10 cellular contexts compared by ENCODE assay signal in the genomic region with DNA sequence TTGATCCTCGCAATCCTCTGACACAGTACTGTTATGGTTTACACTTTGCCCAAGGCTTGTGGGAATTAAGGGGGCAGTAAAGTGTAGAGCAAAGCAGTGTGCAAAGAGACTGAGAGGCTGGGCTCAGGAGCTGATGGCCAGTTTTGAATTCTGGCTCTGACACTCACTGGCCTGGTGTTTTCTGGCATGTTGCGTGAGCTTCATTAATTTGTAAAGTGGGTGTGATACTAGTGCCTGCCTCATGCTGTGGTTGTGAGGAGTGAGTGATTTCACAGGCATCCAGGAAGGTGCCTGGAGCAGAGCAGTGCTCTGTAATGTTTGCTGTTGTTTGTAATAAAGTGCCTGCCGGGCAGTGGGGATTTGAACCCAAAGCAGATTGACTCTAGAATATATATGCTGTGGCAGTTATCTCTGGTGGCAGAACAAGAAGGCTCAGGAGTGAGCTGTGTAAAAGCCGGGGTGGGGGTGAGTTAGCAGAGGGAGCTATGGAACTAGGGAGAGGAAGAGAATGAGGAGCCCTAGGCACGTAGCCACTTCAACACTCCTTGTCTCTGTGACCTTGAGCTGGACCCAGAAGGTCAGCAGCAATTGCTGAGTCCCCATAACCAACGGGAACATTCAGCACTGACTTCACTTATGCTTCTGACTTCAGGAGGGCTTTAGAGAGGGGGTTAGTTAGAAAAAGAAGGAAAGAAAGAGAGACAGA.
DNase-seq lines count a peak whose midpoint lies in the region; ATAC-seq and TF ChIP-seq lines count a peak whose summit lies in the region.
"Had no signal": no experiment of that assay in that cellular context is flagged by ENCODE, and none has a peak within 500 bp of the region (broad histone marks: within the 10 kb centered on the region; RNA-seq: fewer than 3 reads in every experiment).

No MANE protein-coding gene starts in this region.

- H3K36me3 Mint-ChIP-seq in activated naive CD4-positive, alpha-beta T cell treated with anti-CD3 and anti-CD28 coated beads, Interleukin-2, amount 50 U/mL, for 72 hours: peaks cover 7 to 16% of the 10 kb centered on the region in 2 donors
- peaks cover 55 to 81% of the 10 kb centered on the region in 2 donors for H3K36me3 Mint-ChIP-seq in stimulated activated naive B cell treated with anti-CD40 and anti-IgM and Interleukin-4, amounts not matched to agents 10 μg/mL and 1 μg/mL and 100 μg/mL, for 72 hours

- no peaks in the 10 kb centered on the region for H3K27me3 Mint-ChIP-seq in stimulated activated naive B cell treated with anti-CD40 and anti-IgM and Interleukin-4, amounts not matched to agents 10 μg/mL and 1 μg/mL and 100 μg/mL, for 72 hours

- no peaks in the 10 kb centered on the region for H3K9me3 Mint-ChIP-seq in activated naive CD4-positive, alpha-beta T cell treated with anti-CD3 and anti-CD28 coated beads, Interleukin-2, amount 50 U/mL, for 72 hours
- no peaks in the 10 kb centered on the region for H3K9me3 Mint-ChIP-seq in stimulated activated naive B cell treated with anti-CD40 and anti-IgM and Interleukin-4, amounts not matched to agents 10 μg/mL and 1 μg/mL and 100 μg/mL, for 72 hours

- no peak overlapping the region for H3K4me3 Mint-ChIP-seq in stimulated activated naive B cell treated with anti-CD40 and anti-IgM and Interleukin-4, amounts not matched to agents 10 μg/mL and 1 μg/mL and 100 μg/mL, for 72 hours

- no peak for DNase-seq in activated naive CD4-positive, alpha-beta T cell treated with anti-CD3 and anti-CD28 coated beads, Interleukin-2, amount 50 U/mL, for 72 hours (ENCODE audit: low spot score in 2 of 2)
- DNase-seq in activated naive CD4-positive, alpha-beta T cell treated with Interleukin-2 at 50 U/mL for 16 hours: no peak
- peak; percentile 16 for DNase-seq in RWPE1 (ENCODE audit: low spot score)
- no peak for DNase-seq in stimulated activated naive B cell treated with anti-CD40 and anti-IgM and Interleukin-4, amounts not matched to agents 10 μg/mL and 1 μg/mL and 100 μg/mL, for 72 hours
- DNase-seq in activated CD8-positive, alpha-beta memory T cell treated with anti-CD3 and anti-CD28 coated beads for 24 hours: no peak
- no peak for DNase-seq in ecto neural progenitor cell (ENCODE audit: low spot score)
- DNase-seq in RKO (ENCODE audit: low spot score): no peak
- DNase-seq: activated CD4-positive, alpha-beta T cell treated with anti-CD3 and anti-CD28 coated beads for 48 hours; NCI-H1092 had no signal

- peaks cover 15% of the 10 kb centered on the region in 2 donors for H3K4me1 Mint-ChIP-seq in stimulated activated naive B cell treated with anti-CD40 and anti-IgM and Interleukin-4, amounts not matched to agents 10 μg/mL and 1 μg/mL and 100 μg/mL, for 72 hours

- ATAC-seq in activated naive CD4-positive, alpha-beta T cell treated with anti-CD3 and anti-CD28 coated beads, Interleukin-2, amount 50 U/mL, for 72 hours: peak in 1 of 2 donors; percentile 22
- ATAC-seq in esophagus mucosa: peak; percentile 65
- no peak for ATAC-seq in stimulated activated naive B cell treated with anti-CD40 and anti-IgM and Interleukin-4, amounts not matched to agents 10 μg/mL and 1 μg/mL and 100 μg/mL, for 72 hours (replicated peaks)

- no peak overlapping the region for H3K27ac ChIP-seq in RWPE1

- POLR2A ChIA-PET in RWPE1 (lab: Yijun Ruan, JAX; ENCODE audit: low non-redundant PET): no interaction called here

- CTCF ChIA-PET in RWPE1 (lab: Yijun Ruan, JAX): no interaction called here

- H3K27ac Mint-ChIP-seq in activated naive CD4-positive, alpha-beta T cell treated with anti-CD3 and anti-CD28 coated beads, Interleukin-2, amount 50 U/mL, for 72 hours: peak overlapping the region; percentile 24 to 88
- H3K27ac Mint-ChIP-seq in stimulated activated naive B cell treated with anti-CD40 and anti-IgM and Interleukin-4, amounts not matched to agents 10 μg/mL and 1 μg/mL and 100 μg/mL, for 72 hours: peak overlapping the region; percentile 1

- no peak for TF ChIP-seq CTCF in RWPE1 (conservative IDR thresholded peaks at IDR 0.05; ENCODE audit: low read depth)
